In the genomic region with DNA sequence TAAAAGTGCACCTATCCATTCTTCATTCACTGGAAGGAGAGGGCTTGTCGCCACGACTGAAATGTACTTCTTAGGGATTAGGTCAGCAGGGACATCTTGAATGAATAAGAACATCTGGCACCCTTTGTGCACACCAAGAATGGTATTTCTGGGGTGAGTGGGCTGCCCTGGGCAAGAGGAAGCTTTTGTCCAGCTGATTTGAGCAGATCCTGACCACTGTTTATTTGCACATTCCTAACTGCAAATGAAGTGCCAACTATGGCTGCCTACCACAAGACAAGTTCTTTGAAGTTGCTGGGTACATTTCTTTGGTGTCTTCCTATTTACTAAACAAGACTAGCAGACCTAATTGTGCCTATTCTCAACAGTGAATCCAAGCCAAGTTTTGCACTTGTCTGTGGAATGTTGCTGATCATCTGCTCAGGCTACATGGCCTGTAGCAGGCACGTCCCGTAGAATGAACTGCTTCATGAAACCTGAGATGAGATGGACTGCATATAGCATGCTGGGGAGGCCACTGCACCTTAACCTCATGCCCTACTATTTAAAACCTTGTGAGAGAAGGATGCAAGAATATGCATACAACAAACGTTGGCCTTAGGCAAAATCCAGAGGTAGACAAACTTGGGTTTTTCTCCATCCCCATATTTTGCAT, we compare ENCODE assay signal across 24 cellular contexts. TPM values are rescaled to one million over a fixed set of nuclear protein-coding genes. Genes with fewer than 3 reads are reported as not detected.
A peak's percentile ranks its signal among the peaks of the same experiment; 100 is the strongest.
DNase-seq lines count a peak whose midpoint lies in the region; ATAC-seq, FAIRE-seq and TF ChIP-seq lines count a peak whose summit lies in the region.
"Had no signal": no experiment of that assay in that cellular context is flagged by ENCODE, and none has a peak within 500 bp of the region (broad histone marks: within the 10 kb centered on the region; RNA-seq: fewer than 3 reads in every experiment).

No MANE protein-coding gene starts in this region.

- no peak for TF ChIP-seq EP300 in A549 (IDR thresholded peaks at IDR 0.05)

- H2AFZ ChIP-seq in GM23248: no peak overlapping the region
- no peak overlapping the region for H2AFZ ChIP-seq in astrocyte (ENCODE audit: low read depth, low read length)
- H2AFZ ChIP-seq in keratinocyte (ENCODE audit: control insufficient read depth, low read length): no peak overlapping the region
- H2AFZ ChIP-seq: PC-9 had no signal

- POLR2A ChIA-PET in A549 (lab: Yijun Ruan, JAX): no interaction called here

- WGBS in A549 (ENCODE audit: missing lambda C conversion rate): 91% methylated on average over 4 of the region's 5 CpGs
- 0 to 6% methylated on average over 5 of the region's 5 CpGs for WGBS in GM23248 (ENCODE audit: low coverage in 1 of 2, low lambda C conversion rate in 2 of 2, missing lambda C conversion rate in 2 of 2), 2 experiments

- H3K4me1 Mint-ChIP-seq in astrocyte (ENCODE audit: low read depth, unreplicated experiment): peaks cover 3% of the 10 kb centered on the region
- H3K4me1 Mint-ChIP-seq: CD4-positive, alpha-beta memory T cell; immature natural killer cell had no signal

- no peaks in the 10 kb centered on the region for H3K4me1 ChIP-seq in A549
- H3K4me1 ChIP-seq in GM23248 (ENCODE audit: insufficient read depth): peaks cover 12% of the 10 kb centered on the region; the same call in 1 of the 2 replicates
- no peaks in the 10 kb centered on the region for H3K4me1 ChIP-seq in astrocyte (ENCODE audit: insufficient read depth, low read length)
- peaks cover 15% of the 10 kb centered on the region for H3K4me1 ChIP-seq in keratinocyte (ENCODE audit: control insufficient read depth, extremely low read depth, insufficient read depth, low read length)
- H3K4me1 ChIP-seq: colonic mucosa, upper lobe of left lung had no signal

- no peaks in the 10 kb centered on the region for H4K20me1 ChIP-seq in GM23248 (ENCODE audit: insufficient read depth)
- H4K20me1 ChIP-seq in astrocyte (ENCODE audit: insufficient read depth, low read length): no peaks in the 10 kb centered on the region
- no peaks in the 10 kb centered on the region for H4K20me1 ChIP-seq in keratinocyte (ENCODE audit: control insufficient read depth, extremely low read depth, insufficient read depth, low read length)

- H3K79me2 ChIP-seq in GM23248 (ENCODE audit: insufficient read depth): no peaks in the 10 kb centered on the region
- H3K79me2 ChIP-seq in astrocyte (ENCODE audit: insufficient read depth, low read length): no peaks in the 10 kb centered on the region
- no peaks in the 10 kb centered on the region for H3K79me2 ChIP-seq in keratinocyte (ENCODE audit: control insufficient read depth, insufficient read depth, low read length)

- TF ChIP-seq RAD21 in A549 (conservative IDR thresholded peaks at IDR 0.05 in 1 of 2, IDR thresholded peaks at IDR 0.05 in 1 of 2): no peak

- no peaks in the 10 kb centered on the region for H3K36me3 Mint-ChIP-seq in astrocyte (ENCODE audit: low read depth, unreplicated experiment)
- H3K36me3 Mint-ChIP-seq: CD4-positive, alpha-beta memory T cell; immature natural killer cell had no signal

- H3K4me2 ChIP-seq in A549 (no peak overlapping the region), GM23248 (ENCODE audit: unreplicated experiment) (peak overlapping the region; percentile 12), astrocyte (ENCODE audit: low read length) (no peak overlapping the region), keratinocyte (ENCODE audit: control insufficient read depth, extremely low read depth, insufficient read depth, low read depth, low read length) (no peak overlapping the region)
- H3K4me2 ChIP-seq: PC-9 had no signal

- H3F3A ChIP-seq in GM23248 (ENCODE audit: insufficient read depth): no peaks in the 10 kb centered on the region

- no peaks in the 10 kb centered on the region for H3K27me3 ChIP-seq in GM23248 (replicated peaks; ENCODE audit: insufficient read depth)
- no peaks in the 10 kb centered on the region for H3K27me3 ChIP-seq in astrocyte (ENCODE audit: insufficient read depth, low read length)
- no peaks in the 10 kb centered on the region for H3K27me3 ChIP-seq in keratinocyte (ENCODE audit: control insufficient read depth, extremely low read depth, insufficient read depth, low read length)
- H3K27me3 ChIP-seq: colonic mucosa, neutrophil, right atrium auricular region, upper lobe of left lung had no signal

- FAIRE-seq in A549 (lab: Jason Lieb, UNC) (peak; percentile 54), astrocyte (lab: Jason Lieb, UNC) (peak; percentile 92), keratinocyte (lab: Jason Lieb, UNC) (peak; percentile 60)
- FAIRE-seq: endothelial cell of umbilical vein, GM12878 had no signal

- no peaks in the 10 kb centered on the region for H3K9me2 ChIP-seq in GM23248 (ENCODE audit: insufficient read depth)

- H3K9ac ChIP-seq in GM23248 (no peak overlapping the region), astrocyte (ENCODE audit: low read length) (no peak overlapping the region), keratinocyte (ENCODE audit: control insufficient read depth, extremely low read depth, insufficient read depth, low read length) (no peak overlapping the region)

- H3K9me1 ChIP-seq in keratinocyte (ENCODE audit: control insufficient read depth, extremely low read depth, insufficient read depth, low read length): no peaks in the 10 kb centered on the region

- H3K27me3 Mint-ChIP-seq in astrocyte (ENCODE audit: low read depth, unreplicated experiment): no peaks in the 10 kb centered on the region

- no peak for ATAC-seq in A549
- ATAC-seq in HG02610 (IDR thresholded peaks at IDR 0.05; ENCODE audit: unreplicated experiment): no peak
- ATAC-seq: GM12878 had no signal

- no peak overlapping the region for H3K27ac ChIP-seq in A549
- H3K27ac ChIP-seq in GM23248: no peak overlapping the region
- H3K27ac ChIP-seq in astrocyte (ENCODE audit: low read depth, low read length): no peak overlapping the region
- H3K27ac ChIP-seq in keratinocyte (ENCODE audit: control insufficient read depth, insufficient read depth, low read length): no peak overlapping the region
- H3K27ac ChIP-seq: colonic mucosa, neutrophil, PC-9, right atrium auricular region, upper lobe of left lung had no signal

- H3K4me3 Mint-ChIP-seq in astrocyte (ENCODE audit: unreplicated experiment): no peak overlapping the region
- H3K4me3 Mint-ChIP-seq: CD4-positive, alpha-beta memory T cell; immature natural killer cell; stimulated activated naive CD8-positive, alpha-beta T cell treated with anti-CD3 and anti-CD28 coated beads, Interleukin-15, Interleukin-2, amounts not matched to agents 100 ng/mL and 50 ng/mL, for 24 hours had no signal

- no peaks in the 10 kb centered on the region for H3K9me3 Mint-ChIP-seq in astrocyte (ENCODE audit: unreplicated experiment)
- H3K9me3 Mint-ChIP-seq: immature natural killer cell; stimulated activated naive CD8-positive, alpha-beta T cell treated with anti-CD3 and anti-CD28 coated beads, Interleukin-15, Interleukin-2, amounts not matched to agents 100 ng/mL and 50 ng/mL, for 24 hours had no signal

- H3K36me3 ChIP-seq in GM23248 (ENCODE audit: low read depth) (no peaks in the 10 kb centered on the region), astrocyte (ENCODE audit: insufficient read depth, low read length) (no peaks in the 10 kb centered on the region), keratinocyte (ENCODE audit: control insufficient read depth in 2 of 2, extremely low read depth in 1 of 2, insufficient read depth in 2 of 2, low read length in 2 of 2) (no peaks in the 10 kb centered on the region)
- H3K36me3 ChIP-seq: colonic mucosa, neutrophil, right atrium auricular region, upper lobe of left lung had no signal

- in situ Hi-C loops in GM23248 (cut with MboI): no loop called here

- DNase-seq in A549 (ENCODE audit: low read depth in 1 of 2, low spot score in 1 of 2): no peak
- DNase-seq in GM23248: peak; percentile 49
- DNase-seq in astrocyte (ENCODE audit: low read depth): peak; percentile 57
- DNase-seq in keratinocyte (ENCODE audit: low read depth, low spot score): no peak
- no peak for DNase-seq in SKM-1 treated with dmso at 0.1 percent for 144 hours (lab: John Stamatoyannopoulos, UW; ENCODE audit: unreplicated experiment)
- no peak for DNase-seq in erythroblast (lab: John Stamatoyannopoulos, UW)
- DNase-seq in iPS-NIHi7 (ENCODE audit: extremely low spot score): no peak
- DNase-seq: activated CD4-positive, alpha-beta T cell treated with anti-CD3 and anti-CD28 coated beads for 48 hours; activated CD8-positive, alpha-beta memory T cell treated with anti-CD3 and anti-CD28 coated beads, Interleukin-2, amount 50 U/mL, for 4 hours; activated gamma-delta T cell; aorta; CD4-positive, alpha-beta memory T cell; colonic mucosa; immature natural killer cell; NCI-H2107; PC-9 had no signal

- H3K9me3 ChIP-seq in A549: no peaks in the 10 kb centered on the region
- no peaks in the 10 kb centered on the region for H3K9me3 ChIP-seq in GM23248 (ENCODE audit: low read depth)
- H3K9me3 ChIP-seq in astrocyte (ENCODE audit: insufficient read depth, low read depth, low read length): no peaks in the 10 kb centered on the region
- no peaks in the 10 kb centered on the region for H3K9me3 ChIP-seq in keratinocyte (ENCODE audit: control insufficient read depth, low read depth, low read length)
- H3K9me3 ChIP-seq: colonic mucosa, neutrophil, right atrium auricular region, upper lobe of left lung had no signal

- CTCF ChIA-PET in A549 (lab: Yijun Ruan, JAX): no interaction called here

- H3K27ac Mint-ChIP-seq in astrocyte (ENCODE audit: unreplicated experiment): no peak overlapping the region
- H3K27ac Mint-ChIP-seq: CD4-positive, alpha-beta memory T cell; immature natural killer cell; stimulated activated naive CD8-positive, alpha-beta T cell treated with anti-CD3 and anti-CD28 coated beads, Interleukin-15, Interleukin-2, amounts not matched to agents 100 ng/mL and 50 ng/mL, for 24 hours had no signal

- TF ChIP-seq CTCF in A549 (IDR thresholded peaks at IDR 0.05) (no peak), astrocyte (IDR thresholded peaks at IDR 0.05; ENCODE audit: insufficient read depth, low read depth, low read length) (no peak), keratinocyte (optimal IDR thresholded peaks at IDR 0.05 in 1 of 3, IDR thresholded peaks at IDR 0.05 in 1 of 3, conservative IDR thresholded peaks at IDR 0.05 in 1 of 3; ENCODE audit: extremely low read depth in 1 of 3, insufficient read depth in 2 of 3, low read length in 3 of 3) (no peak)

- TF ChIP-seq POLR2A in A549 (IDR thresholded peaks at IDR 0.05; ENCODE audit: low read length): no peak
- TF ChIP-seq POLR2A in erythroblast (IDR thresholded peaks at IDR 0.05; ENCODE audit: low read length): no peak

- H3K4me3 ChIP-seq in A549 (no peak overlapping the region), GM23248 (no peak overlapping the region), astrocyte (ENCODE audit: insufficient read depth, low read depth, low read length) (no peak overlapping the region), keratinocyte (ENCODE audit: control insufficient read depth in 2 of 3, extremely low read depth in 1 of 3, insufficient read depth in 2 of 3, low read depth in 1 of 3, low read length in 3 of 3) (no peak overlapping the region)
- H3K4me3 ChIP-seq: colonic mucosa, GM12878, PC-9, right atrium auricular region, upper lobe of left lung had no signal

- dilution Hi-C loops in keratinocyte (cut with MboI; ENCODE audit: extremely low pct_ligation_motif_present, low sequenced_read_pairs): no loop called here

RNA-seq across cellular contexts. Expression of gene PIR, which starts 45.0 kb away (rescaled TPM):
- polyA plus RNA-seq in A549 (2011; rRNA removed) (99.8 and 120 TPM in 2 replicates), A549 (2017; fragmentation: RNase III; extraction: RNeasy Plus Mini Kit Qiagen cat#74134 plus additional on column Dnase treatment) (62.7 to 66.0 TPM (median 63.3 TPM) in 3 replicates), GM23248 (2016; fragmentation: Nextera tagmentation; extraction: Ambion mirVana) (5.7 and 5.9 TPM in 2 replicates), keratinocyte (17.5 to 23.2 TPM (median 20.2 TPM) in 3 replicates)
- 52.5 and 55.8 TPM in 2 replicates for polyA plus RNA-seq in A549 (2012; cell fraction: cytosol; rRNA removed)
- polyA plus RNA-seq in A549 (2012; cell fraction: nucleus; rRNA removed): 27.9 and 39.6 TPM in 2 replicates
- 22.1 and 28.1 TPM in 2 replicates for polyA minus RNA-seq in A549 (2011; rRNA and poly(A)+ RNA removed)
- total RNA-seq in GM23248 (2014; rRNA removed; shearing (Covaris generic)): 0.76 and 1.7 TPM in 2 replicates
- total RNA-seq in astrocyte: 5.0 and 5.5 TPM in 2 replicates
- 16.3 TPM for polyA plus RNA-seq in keratinocyte (2011; ENCODE audit: low read depth)
- 17.8 and 26.2 TPM in 2 replicates for polyA plus RNA-seq in keratinocyte (2011; cell fraction: cytosol; rRNA removed)
- 13.3 and 14.2 TPM in 2 replicates for polyA plus RNA-seq in keratinocyte (2011; cell fraction: nucleus; rRNA removed)
- polyA plus RNA-seq in keratinocyte (2012; ENCODE audit: low replicate concordance): 18.8 and 18.9 TPM in 2 replicates
- polyA minus RNA-seq in keratinocyte: 4.9 to 9.0 TPM (median 8.4 TPM) in 3 replicates
- polyA minus RNA-seq in keratinocyte (2011; cell fraction: cytosol; rRNA and poly(A)+ RNA removed): 7.3 TPM
- 3.3 and 7.4 TPM in 2 replicates for polyA minus RNA-seq in keratinocyte (2011; cell fraction: nucleus; rRNA and poly(A)+ RNA removed)
- polyA plus RNA-seq: CD4-positive, alpha-beta memory T cell had no signal

RNA-seq across cellular contexts. Expression of gene BMX, which starts 52.5 kb away (rescaled TPM):
- polyA plus RNA-seq in A549 (2011; rRNA removed): not detected in 2 replicates
- polyA plus RNA-seq in A549 (2012; cell fraction: cytosol; rRNA removed): not detected in 2 replicates
- polyA plus RNA-seq in A549 (2012; cell fraction: nucleus; rRNA removed): not detected in 2 replicates
- polyA plus RNA-seq in A549 (2017; fragmentation: RNase III; extraction: RNeasy Plus Mini Kit Qiagen cat#74134 plus additional on column Dnase treatment): not detected in 3 replicates
- not detected in 2 replicates for polyA minus RNA-seq in A549 (2011; rRNA and poly(A)+ RNA removed)
- total RNA-seq in GM23248 (2014; rRNA removed; shearing (Covaris generic)): not detected in 2 replicates
- polyA plus RNA-seq in GM23248 (2016; fragmentation: Nextera tagmentation; extraction: Ambion mirVana): not detected in 2 replicates
- not detected in 2 replicates for total RNA-seq in astrocyte
- polyA plus RNA-seq in keratinocyte: 0.04 to 0.09 TPM (median 0.06 TPM) in 3 replicates
- 0.14 TPM for polyA plus RNA-seq in keratinocyte (2011; ENCODE audit: low read depth)
- polyA plus RNA-seq in keratinocyte (2011; cell fraction: cytosol; rRNA removed): 0.04 TPM in 1 of 2 replicates, not detected in the other
- 0.08 TPM in 1 of 2 replicates, not detected in the other for polyA plus RNA-seq in keratinocyte (2011; cell fraction: nucleus; rRNA removed)
- polyA plus RNA-seq in keratinocyte (2012; ENCODE audit: low replicate concordance): 0.13 and 0.14 TPM in 2 replicates
- not detected in 3 replicates for polyA minus RNA-seq in keratinocyte
- not detected for polyA minus RNA-seq in keratinocyte (2011; cell fraction: cytosol; rRNA and poly(A)+ RNA removed)
- not detected in 2 replicates for polyA minus RNA-seq in keratinocyte (2011; cell fraction: nucleus; rRNA and poly(A)+ RNA removed)
- total RNA-seq: A673; CD4-positive, alpha-beta memory T cell; GM12878; PC-9 had no signal
- polyA plus RNA-seq: CD4-positive, alpha-beta memory T cell; GM12878; immature natural killer cell had no signal

Comparison
In these comparisons a context has a peak if more than half of its experiments do, and no peak if none do; other contexts are left out.
1. DNase-seq: peak in GM23248 (single experiment) and astrocyte (single experiment); none in A549 (0 of 2), keratinocyte (single experiment), SKM-1 treated with dmso at 0.1 percent for 144 hours (single experiment), erythroblast (0 of 2) and iPS-NIHi7 (single experiment).